ENCODE assay signal across 8 cellular contexts in genomic region chr20:4973330-4974097, GRCh38. TPM values are rescaled to one million over a fixed set of nuclear protein-coding genes. Genes with fewer than 3 reads are reported as not detected.
DNase-seq lines count a peak whose midpoint lies in the region; ATAC-seq and TF ChIP-seq lines count a peak whose summit lies in the region.

No MANE protein-coding gene starts in this region.

- no peak for TF ChIP-seq POLR2A in Peyer's patch (IDR thresholded peaks at IDR 0.05)
- TF ChIP-seq POLR2A in body of pancreas (IDR thresholded peaks at IDR 0.05): no peak
- TF ChIP-seq POLR2A in lower leg skin (IDR thresholded peaks at IDR 0.05): no peak

- intact Hi-C loops in body of pancreas (cut with DNase I): no loop called here
- intact Hi-C loops in lower leg skin (cut with DNase I; ENCODE audit: low total_unique reads): no loop called here

- TF ChIP-seq CTCF in Peyer's patch (IDR thresholded peaks at IDR 0.05): no peak
- no peak for TF ChIP-seq CTCF in body of pancreas (IDR thresholded peaks at IDR 0.05)
- peak in 1 of 3 donors; percentile 54 for TF ChIP-seq CTCF in lower leg skin (IDR thresholded peaks at IDR 0.05)

- 2 to 6% methylated on average over 10 to 11 of the region's 11 CpGs for WGBS in body of pancreas, 2 donors
- WGBS in lower leg skin, 2 donors: 43 to 46% methylated on average over 11 of the region's 11 CpGs

- DNase-seq in NCI-H510A treated with DMSO at 0.1 percent for 48 hours (lab: John Stamatoyannopoulos, UW) (peak; percentile 41), NCI-H510A (lab: John Stamatoyannopoulos, UW) (no peak), Peyer's patch (peak; percentile 57 to 82 (median 72)), body of pancreas (peak; percentile 31 to 58 (median 48)), lower leg skin (ENCODE audit: low spot score in 2 of 2) (peak; percentile 35 to 89), DMS153 (lab: John Stamatoyannopoulos, UW) (no peak)
- DNase-seq in stimulated activated naive CD4-positive, alpha-beta T cell (lab: John Stamatoyannopoulos, UW): peak in 4 of 6 experiments; percentile 6 to 26 (median 9)

- H3K4me1 ChIP-seq in Peyer's patch: peaks cover 0 to 18% (median 2%) of the 10 kb centered on the region in 4 donors
- peaks cover 23% of the 10 kb centered on the region for H3K4me1 ChIP-seq in body of pancreas

- H3K27ac ChIP-seq in Peyer's patch (peak overlapping the region; percentile 64 to 75 (median 66)), body of pancreas (peak overlapping the region in 3 of 4 donors; percentile 1 to 65 (median 61))

- H3K4me3 ChIP-seq in Peyer's patch (peak overlapping the region in 2 of 4 donors; percentile 18 to 23), body of pancreas (no peak overlapping the region), lower leg skin (ENCODE audit: low read depth, poor library complexity, severe bottlenecking) (no peak overlapping the region)

- no peaks in the 10 kb centered on the region for H3K36me3 ChIP-seq in Peyer's patch
- H3K36me3 ChIP-seq in body of pancreas (replicated peaks in 1 of 2; ENCODE audit: insufficient read depth in 1 of 2, low read depth in 2 of 2): no peaks in the 10 kb centered on the region

- H3K9me3 ChIP-seq in Peyer's patch: no peaks in the 10 kb centered on the region
- H3K9me3 ChIP-seq in body of pancreas: no peaks in the 10 kb centered on the region

- no peaks in the 10 kb centered on the region for H3K27me3 ChIP-seq in Peyer's patch
- H3K27me3 ChIP-seq in body of pancreas: no peaks in the 10 kb centered on the region

- peak; percentile 81 for ATAC-seq in HG02973 (IDR thresholded peaks at IDR 0.05; ENCODE audit: unreplicated experiment)
- ATAC-seq in body of pancreas: peak; percentile 57

RNA-seq across cellular contexts. Expression of gene SLC23A2, which starts 27.8 kb away (rescaled TPM):
- 10 to 100 TPM in 3 of 4 donors, 1 to 10 TPM in 1; 4.2 to 18.2 (median 11.0) TPM for total RNA-seq in Peyer's patch
- 10 to 100 TPM; 12.2 TPM for total RNA-seq in body of pancreas
- 10 to 100 TPM in 1 of 4 donors, 1 to 10 TPM in 3; 4.6 to 15.2 (median 7.9) TPM for total RNA-seq in lower leg skin

Comparison
In these comparisons a context has a peak if more than half of its experiments do, and no peak if none do; other contexts are left out.
1. DNase-seq: peak in NCI-H510A treated with DMSO at 0.1 percent for 48 hours (single experiment), Peyer's patch (3 of 3), body of pancreas (4 of 4), lower leg skin (2 of 2) and stimulated activated naive CD4-positive, alpha-beta T cell (4 of 6); none in NCI-H510A (single experiment) and DMS153 (single experiment).